37 cellular contexts compared by ENCODE assay signal in the genomic region with DNA sequence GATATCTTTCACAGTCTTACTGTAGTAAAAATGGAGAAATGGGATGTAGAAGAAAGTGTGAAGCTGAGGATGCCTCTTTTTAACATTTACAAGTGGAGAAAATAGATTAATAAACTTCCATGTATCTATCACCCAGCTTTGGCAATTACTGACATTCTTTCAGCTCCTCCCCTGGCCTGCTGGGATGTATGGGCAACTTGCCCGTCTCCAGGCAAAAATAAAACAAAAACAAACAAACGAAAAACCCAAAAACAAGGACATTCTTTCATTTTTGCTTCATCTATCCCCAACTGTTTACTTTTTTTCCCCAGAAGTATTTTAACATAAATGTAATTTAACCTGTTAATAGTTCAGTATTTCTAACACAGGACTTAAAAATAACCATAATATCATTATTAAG. TPM values are rescaled to one million over a fixed set of nuclear protein-coding genes. Genes with fewer than 3 reads are reported as not detected.
"Had no signal": no experiment of that assay in that cellular context is flagged by ENCODE, and none has a peak within 500 bp of the region (broad histone marks: within the 10 kb centered on the region; RNA-seq: fewer than 3 reads in every experiment).

No MANE protein-coding gene starts in this region.

- H3K36me3 ChIP-seq: neural progenitor cell, vagina had no signal

- H3K4me2 ChIP-seq: hepatocyte, neural progenitor cell had no signal

- H3K9ac ChIP-seq: neural progenitor cell had no signal

- H3K27me3 Mint-ChIP-seq: activated B cell treated with CpG ODN at 0.5 μM for 24 hours; activated CD4-positive, alpha-beta T cell treated with anti-CD3 and anti-CD28 coated beads for 36 hours; activated naive CD8-positive, alpha-beta T cell; activated T-helper 17 cell treated with anti-CD3 and anti-CD28 coated beads, Interleukin-2, amount 50 U/mL, for 72 hours; naive thymus-derived CD8-positive, alpha-beta T cell; progenitor cell of endocrine pancreas; type B pancreatic cell had no signal

- H3K9me3 Mint-ChIP-seq: activated B cell treated with CpG ODN at 0.5 μM for 24 hours; activated T-cell treated with anti-CD3 and anti-CD28 coated beads, Interleukin-2, amount 50 U/mL, for 24 hours; activated T-helper 17 cell treated with anti-CD3 and anti-CD28 coated beads, Interleukin-2, amount 50 U/mL, for 72 hours; naive thymus-derived CD8-positive, alpha-beta T cell; stimulated activated naive B cell treated with anti-CD40 and anti-IgM and Interleukin-4, amounts not matched to agents 10 μg/mL and 1 μg/mL and 100 μg/mL, for 72 hours; T-helper 1 cell treated with Interleukin-12 subunit alpha and Interleukin-12 subunit beta and Interleukin-4 antibody, amounts not matched to agents 30 μg/mL and 1 μg/mL, for 36 hours had no signal

- H3K4me3 Mint-ChIP-seq: activated B cell treated with CpG ODN at 0.5 μM for 24 hours; activated CD4-positive, alpha-beta T cell treated with anti-CD3 and anti-CD28 coated beads for 36 hours; activated naive CD8-positive, alpha-beta T cell; activated T-cell treated with anti-CD3 and anti-CD28 coated beads, Interleukin-2, amount 50 U/mL, for 24 hours; activated T-helper 17 cell treated with anti-CD3 and anti-CD28 coated beads, Interleukin-2, amount 50 U/mL, for 72 hours; endodermal cell; immature natural killer cell; mesothelial cell of epicardium; naive thymus-derived CD8-positive, alpha-beta T cell; neural progenitor cell; stimulated activated naive B cell treated with anti-CD40 and anti-IgM and Interleukin-4, amounts not matched to agents 10 μg/mL and 1 μg/mL and 100 μg/mL, for 72 hours; T-helper 1 cell treated with Interleukin-12 subunit alpha and Interleukin-12 subunit beta and Interleukin-4 antibody, amounts not matched to agents 30 μg/mL and 1 μg/mL, for 36 hours; type B pancreatic cell had no signal

- H3K79me2 ChIP-seq: hepatocyte had no signal

- H3K4me1 ChIP-seq: body of pancreas, neural progenitor cell, testis, vagina had no signal

- H3K9me3 ChIP-seq: body of pancreas, testis, vagina had no signal

- H3K27ac ChIP-seq: body of pancreas, dorsolateral prefrontal cortex, epithelial cell of prostate, hepatocyte, neural progenitor cell, testis, vagina had no signal

- H3K27ac Mint-ChIP-seq: activated B cell treated with CpG ODN at 0.5 μM for 24 hours; activated CD4-positive, alpha-beta T cell treated with anti-CD3 and anti-CD28 coated beads for 36 hours; activated naive CD8-positive, alpha-beta T cell; activated T-cell treated with anti-CD3 and anti-CD28 coated beads, Interleukin-2, amount 50 U/mL, for 24 hours; activated T-helper 17 cell treated with anti-CD3 and anti-CD28 coated beads, Interleukin-2, amount 50 U/mL, for 72 hours; endodermal cell; immature natural killer cell; mesothelial cell of epicardium; naive thymus-derived CD8-positive, alpha-beta T cell; neural progenitor cell; progenitor cell of endocrine pancreas; stimulated activated naive B cell treated with anti-CD40 and anti-IgM and Interleukin-4, amounts not matched to agents 10 μg/mL and 1 μg/mL and 100 μg/mL, for 72 hours; T-helper 1 cell treated with Interleukin-12 subunit alpha and Interleukin-12 subunit beta and Interleukin-4 antibody, amounts not matched to agents 30 μg/mL and 1 μg/mL, for 36 hours; type B pancreatic cell had no signal

- H2AFZ ChIP-seq: hepatocyte, neural progenitor cell had no signal

- DNase-seq: activated B cell treated with CpG ODN at 0.5 μM for 24 hours; activated CD4-positive, alpha-beta T cell treated with anti-CD3 and anti-CD28 coated beads for 36 hours; activated CD4-positive, alpha-beta T cell treated with anti-CD3 and anti-CD28 coated beads, Interleukin-2, amount 50 U/mL, for 4 hours; activated CD8-positive, alpha-beta memory T cell treated with anti-CD3 and anti-CD28 coated beads for 24 hours; activated CD8-positive, alpha-beta memory T cell treated with anti-CD3 and anti-CD28 coated beads, Interleukin-2, amount 50 U/mL, for 4 hours; activated T-cell treated with anti-CD3 and anti-CD28 coated beads, Interleukin-2, amount 50 U/mL, for 24 hours; amniotic stem cell; body of pancreas; central memory CD4-positive, alpha-beta T cell; dorsolateral prefrontal cortex; endodermal cell; foreskin melanocyte; glutamatergic neuron; immature natural killer cell; kidney glomerular epithelial cell; left ventricle myocardium superior; mammary epithelial cell; naive thymus-derived CD8-positive, alpha-beta T cell; retina; stimulated activated CD4-positive, alpha-beta T cell treated with anti-CD3 and anti-CD28 coated beads, Interleukin-2, amount 100 ng/mL, for 48 hours; stimulated activated CD8-positive, alpha-beta memory T cell treated with anti-CD3 and anti-CD28 coated beads, Interleukin-4, amount 100 ng/mL, for 48 hours; stimulated activated naive B cell treated with anti-CD40 and anti-IgM and Interleukin-4, amounts not matched to agents 10 μg/mL and 1 μg/mL and 100 μg/mL, for 72 hours; T1000; testis had no signal

- H3K4me1 Mint-ChIP-seq: immature natural killer cell, mesothelial cell of epicardium, neural progenitor cell had no signal

- ATAC-seq: activated CD4-positive, alpha-beta T cell treated with anti-CD3 and anti-CD28 coated beads for 36 hours; activated T-helper 17 cell treated with anti-CD3 and anti-CD28 coated beads, Interleukin-2, amount 50 U/mL, for 72 hours; body of pancreas; left ventricle myocardium superior; naive thymus-derived CD8-positive, alpha-beta T cell; stimulated activated naive B cell treated with anti-CD40 and anti-IgM and Interleukin-4, amounts not matched to agents 10 μg/mL and 1 μg/mL and 100 μg/mL, for 72 hours had no signal

- H3K27me3 ChIP-seq: body of pancreas, hepatocyte, neural progenitor cell, testis, vagina had no signal

- H3K4me3 ChIP-seq: body of pancreas, dorsolateral prefrontal cortex, hepatocyte, neural progenitor cell, testis, vagina had no signal

- FAIRE-seq: colon had no signal

RNA-seq across cellular contexts. Expression of a gene that starts 11.1 kb away (rescaled TPM):
- total RNA-seq: endodermal cell, fibroblast of lung, mammary epithelial cell, mesothelial cell of epicardium, osteocyte, progenitor cell of endocrine pancreas had no signal

RNA-seq across cellular contexts. Expression of a gene that starts 46.3 kb away (rescaled TPM):
- total RNA-seq: activated T-helper 17 cell treated with anti-CD3 and anti-CD28 coated beads, Interleukin-2, amount 50 U/mL, for 72 hours; endodermal cell; fibroblast of lung; mammary epithelial cell; mesothelial cell of epicardium; naive thymus-derived CD8-positive, alpha-beta T cell; osteocyte; progenitor cell of endocrine pancreas; vagina had no signal
